ENCODE assay signal across 8 cellular contexts in the genomic region with DNA sequence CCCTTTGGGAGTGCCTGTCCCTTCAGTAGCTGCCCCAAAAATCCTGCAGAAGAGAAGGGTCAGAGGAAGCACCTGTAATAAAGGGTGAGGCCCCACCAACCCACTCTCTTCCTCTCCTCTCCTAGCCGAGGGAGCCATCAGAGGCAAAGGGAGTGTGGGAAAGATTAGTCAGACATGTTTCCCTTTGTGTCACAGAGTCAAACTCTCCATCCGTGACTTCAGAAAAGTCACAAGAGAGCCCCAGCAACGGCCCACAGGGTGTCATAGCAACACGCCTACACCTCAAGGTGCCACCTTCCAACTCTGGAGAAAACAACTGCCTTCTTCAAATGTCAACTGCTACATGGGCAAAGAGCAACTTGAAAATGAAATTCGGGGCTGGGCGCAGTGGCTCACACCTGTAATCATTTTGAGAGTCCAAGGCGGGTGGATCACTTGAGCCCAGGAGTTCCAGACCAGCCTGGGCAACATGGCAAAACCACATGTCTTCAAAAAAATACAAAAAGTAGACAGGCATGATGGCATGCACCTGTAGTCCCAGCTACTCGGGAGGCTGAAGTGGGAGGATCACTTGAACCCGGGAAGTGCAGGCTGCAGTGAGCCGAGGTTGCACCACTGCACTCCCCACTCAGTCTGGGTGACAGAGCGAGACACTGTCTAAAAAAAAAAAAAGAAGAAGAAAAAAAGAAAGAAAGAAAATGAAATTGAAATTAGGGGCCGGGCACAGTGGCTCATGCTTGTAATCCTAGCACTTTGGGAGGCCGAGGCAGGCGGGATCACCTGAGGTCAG. TPM values are rescaled to one million over a fixed set of nuclear protein-coding genes. Genes with fewer than 3 reads are reported as not detected.
DNase-seq lines count a peak whose midpoint lies in the region; ATAC-seq and TF ChIP-seq lines count a peak whose summit lies in the region.

No MANE protein-coding gene starts in this region.

- no peak overlapping the region for H3K4me3 Mint-ChIP-seq in dendritic cell treated with granulocyte-macrophage colony-stimulating factor and Interleukin-4, amounts not matched to agents 40 ng/mL and 50 ng/mL, for 4 days

- peak overlapping the region; percentile 57 for H3K27ac Mint-ChIP-seq in dendritic cell treated with granulocyte-macrophage colony-stimulating factor and Interleukin-4, amounts not matched to agents 40 ng/mL and 50 ng/mL, for 4 days

- H3K9me3 Mint-ChIP-seq in dendritic cell treated with granulocyte-macrophage colony-stimulating factor and Interleukin-4, amounts not matched to agents 40 ng/mL and 50 ng/mL, for 4 days, result no peaks in the 10 kb centered on the region

- H3K4me1 Mint-ChIP-seq in dendritic cell treated with granulocyte-macrophage colony-stimulating factor and Interleukin-4, amounts not matched to agents 40 ng/mL and 50 ng/mL, for 4 days (ENCODE audit: low read depth), result peaks cover 43% of the 10 kb centered on the region

- DNase-seq in GM13977 (ENCODE audit: low spot score), result peak; percentile 74
- DNase-seq in T-helper 9 cell, result peak; percentile 51
- DNase-seq in stimulated activated CD8-positive, alpha-beta memory T cell treated with anti-CD3 and anti-CD28 coated beads, Interleukin-15, amount 100 ng/mL, for 48 hours (ENCODE audit: low read depth in 2 of 2), result peak; percentile 90
- DNase-seq in KG1 (lab: John Stamatoyannopoulos, UW), result no peak
- no peak for DNase-seq in HT-29 (ENCODE audit: low spot score)

- intact Hi-C loops in dendritic cell treated with granulocyte-macrophage colony-stimulating factor and Interleukin-4, amounts not matched to agents 40 ng/mL and 50 ng/mL, for 4 days (cut with micrococcal nuclease), result no loop called here

- no peaks in the 10 kb centered on the region for H3K27me3 Mint-ChIP-seq in dendritic cell treated with granulocyte-macrophage colony-stimulating factor and Interleukin-4, amounts not matched to agents 40 ng/mL and 50 ng/mL, for 4 days

- in situ Hi-C loops in GM13977 (cut with MboI; ENCODE audit: low pct_unique_long_range_greater_than_20kb, low sequenced_read_pairs, unreplicated experiment), result loop anchor here (10.0 kb wide), 1 partner anchor 108 kb away; a partner anchor contains a TSS

- H3K36me3 Mint-ChIP-seq in dendritic cell treated with granulocyte-macrophage colony-stimulating factor and Interleukin-4, amounts not matched to agents 40 ng/mL and 50 ng/mL, for 4 days (ENCODE audit: low read depth), result no peaks in the 10 kb centered on the region

- peak; percentile 72 for ATAC-seq in HG02678 (IDR thresholded peaks at IDR 0.05; ENCODE audit: unreplicated experiment)
- ATAC-seq in HG03039 (IDR thresholded peaks at IDR 0.05; ENCODE audit: unreplicated experiment), result no peak

- TF ChIP-seq CTCF in GM13977 (IDR thresholded peaks at IDR 0.05; ENCODE audit: extremely low read depth, insufficient read depth, missing control alignments), result no peak

RNA-seq across cellular contexts. Expression of a gene that starts 17.7 kb away (rescaled TPM):
- total RNA-seq in HT-29 (2014; rRNA removed; shearing (Covaris generic)), result 0.23 TPM in 1 of 2 replicates, not detected in the other

RNA-seq across cellular contexts. Expression of a gene that starts 24.8 kb away (rescaled TPM):
- 9.6 and 11.0 TPM in 2 replicates for total RNA-seq in HT-29 (2014; rRNA removed; shearing (Covaris generic))

RNA-seq across cellular contexts. Expression of a gene that starts 43.1 kb away (rescaled TPM):
- total RNA-seq in HT-29 (2014; rRNA removed; shearing (Covaris generic)), result 176 and 234 TPM in 2 replicates

RNA-seq across cellular contexts. Expression of a gene that starts 43.4 kb away (rescaled TPM):
- total RNA-seq in HT-29 (2014; rRNA removed; shearing (Covaris generic)), result 11.5 and 23.0 TPM in 2 replicates

RNA-seq across cellular contexts. Expression of a gene that starts 51.7 kb away (rescaled TPM):
- 161 and 221 TPM in 2 replicates for total RNA-seq in HT-29 (2014; rRNA removed; shearing (Covaris generic))

Comparison
In these comparisons a context has a peak if more than half of its experiments do, and no peak if none do; other contexts are left out.
1. DNase-seq: peak in GM13977 (single experiment), T-helper 9 cell (single experiment) and stimulated activated CD8-positive, alpha-beta memory T cell treated with anti-CD3 and anti-CD28 coated beads, Interleukin-15, amount 100 ng/mL, for 48 hours (2 of 2); none in KG1 (single experiment) and HT-29 (single experiment).